Comparison of ENCODE assay signal across 25 cellular contexts in the genomic region with DNA sequence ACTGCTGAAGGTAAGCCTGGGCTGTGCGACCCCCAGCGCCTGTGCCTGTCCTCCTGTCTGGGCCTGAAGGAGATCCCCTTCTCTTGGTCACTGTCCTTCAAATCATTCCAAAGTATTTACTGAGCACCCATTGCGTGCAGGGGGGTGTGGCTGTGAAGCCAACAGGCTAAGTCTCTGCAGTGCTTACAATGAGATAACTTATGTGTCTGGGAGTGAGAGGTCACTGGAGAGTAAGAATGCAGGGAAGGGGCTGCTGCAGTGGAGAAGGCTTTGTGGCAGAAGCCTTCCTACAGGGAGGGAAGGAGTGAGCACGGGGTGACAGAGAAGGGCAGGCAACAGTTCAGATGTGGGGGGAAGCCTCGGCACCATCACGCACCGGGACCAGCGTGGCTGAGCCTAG. TPM values are rescaled to one million over a fixed set of nuclear protein-coding genes. Genes with fewer than 3 reads are reported as not detected.
DNase-seq lines count a peak whose midpoint lies in the region; ATAC-seq, FAIRE-seq and TF ChIP-seq lines count a peak whose summit lies in the region.
"Had no signal": no experiment of that assay in that cellular context is flagged by ENCODE, and none has a peak within 500 bp of the region (broad histone marks: within the 10 kb centered on the region; RNA-seq: fewer than 3 reads in every experiment).

No MANE protein-coding gene starts in this region.

- no peak for TF ChIP-seq EP300 in K562 (IDR thresholded peaks at IDR 0.05; ENCODE audit: low read length)

- DNase-seq in AG20443 (ENCODE audit: low spot score) = peak; percentile 40
- peak; percentile 21 for DNase-seq in EH (ENCODE audit: low read depth)
- DNase-seq in K562 (ENCODE audit: extremely low read depth in 1 of 4, low spot score in 3 of 4) = peak in 2 of 4 experiments; percentile 27 to 39
- DNase-seq in nephron progenitor cell = no peak
- no peak for DNase-seq in substantia nigra (lab: John Stamatoyannopoulos, UW)
- no peak for DNase-seq in occipital lobe (lab: John Stamatoyannopoulos, UW)
- no peak for DNase-seq in HK-2 (ENCODE audit: unreplicated experiment)
- DNase-seq: ACHN; activated CD4-positive, alpha-beta T cell treated with anti-CD3 and anti-CD28 coated beads, Interleukin-2, amount 10 ng/mL, durations not matched to agents 24 days and 14 days; activated CD8-positive, alpha-beta memory T cell treated with anti-CD3 and anti-CD28 coated beads for 24 hours; KG1; NCI-H1092 treated with DMSO at 0.1 percent for 48 hours; NCI-H187; NCI-H82; stimulated activated naive CD4-positive, alpha-beta T cell; T1000; testis had no signal

- no peak overlapping the region for H3K4me3 ChIP-seq in K562
- H3K4me3 ChIP-seq: breast epithelium, GM23338, left lung, testis had no signal

- H3K79me2 ChIP-seq in K562 (ENCODE audit: control insufficient read depth, insufficient read depth, low read length) = no peaks in the 10 kb centered on the region

- no peaks in the 10 kb centered on the region for H3K9me3 ChIP-seq in K562 (replicated peaks; ENCODE audit: control insufficient read depth, insufficient read depth, low read depth, low read length)
- H3K9me3 ChIP-seq: breast epithelium, left lung, testis had no signal

- POLR2A ChIA-PET in K562 (lab: Yijun Ruan, JAX) = interaction anchor here (1.8 kb wide), 1 partner anchor 11 kb away, joined by 8 read pairs; a partner anchor contains a TSS

- H3K36me3 Mint-ChIP-seq in nephron progenitor cell (ENCODE audit: low read depth) = no peaks in the 10 kb centered on the region
- H3K36me3 Mint-ChIP-seq: memory B cell had no signal

- peaks cover 3% of the 10 kb centered on the region for H3K27me3 Mint-ChIP-seq in nephron progenitor cell (ENCODE audit: low read depth, poor library complexity)
- H3K27me3 Mint-ChIP-seq: activated CD4-positive, alpha-beta T cell treated with anti-CD3 and anti-CD28 coated beads, Interleukin-2, amount 10 ng/mL, durations not matched to agents 24 days and 14 days; memory B cell had no signal

- TF ChIP-seq RAD21 in K562 (CRISPR knock-in tag; conservative IDR thresholded peaks at IDR 0.05 in 1 of 2, IDR thresholded peaks at IDR 0.05 in 1 of 2) = no peak

- CTCF ChIA-PET in K562 (lab: Yijun Ruan, JAX; ENCODE audit: low intra/inter-chr PET ratio) = no interaction called here

- no peaks in the 10 kb centered on the region for H3K9me3 Mint-ChIP-seq in nephron progenitor cell
- H3K9me3 Mint-ChIP-seq: activated CD4-positive, alpha-beta T cell treated with anti-CD3 and anti-CD28 coated beads, Interleukin-2, amount 10 ng/mL, durations not matched to agents 24 days and 14 days; GM23338; memory B cell had no signal

- in situ Hi-C loops in K562 (cut with MboI) = no loop called here

- peak overlapping the region in 1 of 2 experiments; percentile 77; a peak in 2 of 4 replicates for H3K9ac ChIP-seq in K562 (ENCODE audit: insufficient read depth in 1 of 2, low read depth in 2 of 2, low read length in 2 of 2)

- FAIRE-seq in K562 (lab: Jason Lieb, UNC) = peak; percentile 11
- FAIRE-seq: GM18507, GM19239 had no signal

- H3K4me1 Mint-ChIP-seq in nephron progenitor cell = peaks cover 13% of the 10 kb centered on the region
- H3K4me1 Mint-ChIP-seq: activated CD4-positive, alpha-beta T cell treated with anti-CD3 and anti-CD28 coated beads, Interleukin-2, amount 10 ng/mL, durations not matched to agents 24 days and 14 days; memory B cell had no signal

- H2AFZ ChIP-seq in K562 (ENCODE audit: low read depth, low read length) = no peak overlapping the region
- H2AFZ ChIP-seq: GM23338 had no signal

- TF ChIP-seq CTCF in K562 (IDR thresholded peaks at IDR 0.05 in 2 of 3, conservative IDR thresholded peaks at IDR 0.05 in 1 of 3; ENCODE audit: insufficient read depth in 2 of 3, low read depth in 1 of 3, low read length in 3 of 3) (no peak), nephron progenitor cell (IDR thresholded peaks at IDR 0.05) (no peak)

- H3K4me1 ChIP-seq in K562 (replicated peaks in 1 of 2; ENCODE audit: control insufficient read depth in 2 of 2, insufficient read depth in 2 of 2, low read length in 2 of 2) = peaks cover 0 to 72% of the 10 kb centered on the region in 2 experiments; a peak in 3 of 5 replicates
- H3K4me1 ChIP-seq: breast epithelium, left lung, testis had no signal

- WGBS in K562 (ENCODE audit: insufficient coverage, low coverage, missing lambda C conversion rate) = 6% methylated on average over 8 of the region's 8 CpGs

- H3K9me1 ChIP-seq in K562 (ENCODE audit: control insufficient read depth, insufficient read depth, low read length) = no peaks in the 10 kb centered on the region

- H3K36me3 ChIP-seq in K562 (ENCODE audit: control insufficient read depth, insufficient read depth, low read length) = no peaks in the 10 kb centered on the region

- peak overlapping the region; percentile 52 for H3K4me3 Mint-ChIP-seq in nephron progenitor cell
- H3K4me3 Mint-ChIP-seq: activated CD4-positive, alpha-beta T cell treated with anti-CD3 and anti-CD28 coated beads, Interleukin-2, amount 10 ng/mL, durations not matched to agents 24 days and 14 days; GM23338; memory B cell had no signal

- H3K27ac ChIP-seq in K562 (ENCODE audit: extremely low read depth, low read depth, low read length) = no peak overlapping the region
- H3K27ac ChIP-seq in substantia nigra (ENCODE audit: low read depth, low read length, poor library complexity, severe bottlenecking) = no peak overlapping the region
- H3K27ac ChIP-seq: breast epithelium, left lung, testis had no signal

- peak overlapping the region; percentile 62 for H3K27ac Mint-ChIP-seq in nephron progenitor cell
- H3K27ac Mint-ChIP-seq: activated CD4-positive, alpha-beta T cell treated with anti-CD3 and anti-CD28 coated beads, Interleukin-2, amount 10 ng/mL, durations not matched to agents 24 days and 14 days; GM23338; memory B cell had no signal

- intact Hi-C loops in K562 (cut with micrococcal nuclease) = no loop called here

- 0 out of 3 replicates have a peak, but pooled peaks have one; percentile 9 for ATAC-seq in K562
- ATAC-seq: GM23338, left lung had no signal

- H3K4me2 ChIP-seq in K562 (ENCODE audit: insufficient read depth, low read length) = no peak overlapping the region
- H3K4me2 ChIP-seq: GM23338 had no signal

- peaks cover 17% of the 10 kb centered on the region for H4K20me1 ChIP-seq in K562 (replicated peaks; ENCODE audit: control insufficient read depth, insufficient read depth, low read length)

- BruUV-seq in K562 (replicated peaks; lab: Mats Ljungman, UMichigan) = no TSS peak

- peaks cover 4 to 54% of the 10 kb centered on the region in 2 experiments; a peak in 3 of 5 replicates for H3K27me3 ChIP-seq in K562 (ENCODE audit: control insufficient read depth in 2 of 2, insufficient read depth in 2 of 2, low read length in 2 of 2)
- H3K27me3 ChIP-seq: breast epithelium, left lung, testis had no signal

- TF ChIP-seq POLR2A in K562 (conservative IDR thresholded peaks at IDR 0.05) = no peak

RNA-seq across cellular contexts. Expression of a gene that starts 11.2 kb away (rescaled TPM):
- 0.16 TPM in 1 of 2 replicates, not detected in the other for total RNA-seq in K562 (2011; cell fraction: chromatin; rRNA removed; ENCODE audit: low replicate concordance)
- total RNA-seq in K562 (2011; cell fraction: nucleolus; rRNA removed) = 0.13 TPM in 1 of 2 replicates, not detected in the other
- total RNA-seq in K562 (2011; cell fraction: nucleoplasm; rRNA removed) = not detected in 2 replicates
- not detected in 2 replicates for total RNA-seq in K562 (2014; rRNA removed)
- total RNA-seq in K562 (2014; rRNA removed; fragmentation: Illumina TruSeq; extraction: Trizol) = not detected in 2 replicates
- not detected in 2 replicates for total RNA-seq in K562 (2015; rRNA removed; fragmentation: Illumina TruSeq; extraction: Trizol)
- total RNA-seq in K562 (2021) = not detected in 2 replicates
- not detected in 2 replicates for polyA plus RNA-seq in K562 (2011; rRNA removed)
- 0.04 TPM in 1 of 2 replicates, not detected in the other for polyA plus RNA-seq in K562 (2011; cell fraction: cytosol; rRNA removed)
- not detected in 2 replicates for polyA plus RNA-seq in K562 (2011; cell fraction: nucleus; rRNA removed)
- polyA plus RNA-seq in K562 (2012) = 0.14 and 0.17 TPM in 2 replicates
- polyA plus RNA-seq in K562 (2014; fragmentation: Illumina TruSeq; extraction: Trizol) = not detected in 2 replicates
- not detected for polyA plus RNA-seq in K562 (2014; fragmentation: Nextera tagmentation; extraction: Ambion mirVana)
- polyA plus RNA-seq in K562 (2014; rRNA removed) = 0.08 TPM in 1 of 2 replicates, not detected in the other
- not detected in 2 replicates for polyA minus RNA-seq in K562 (2011; rRNA and poly(A)+ RNA removed)
- not detected in 2 replicates for polyA minus RNA-seq in K562 (2011; cell fraction: cytosol; rRNA and poly(A)+ RNA removed)
- not detected in 2 replicates for polyA minus RNA-seq in K562 (2011; cell fraction: nucleus; rRNA and poly(A)+ RNA removed)
- total RNA-seq in occipital lobe = 0.47 TPM
- total RNA-seq: GM23338, RPMI7951 had no signal
- polyA plus RNA-seq: BJ had no signal

RNA-seq across cellular contexts. Expression of a gene that starts 34.5 kb away (rescaled TPM):
- total RNA-seq in K562 (2011; cell fraction: chromatin; rRNA removed; ENCODE audit: low replicate concordance) = 8.9 and 39.4 TPM in 2 replicates
- 22.5 and 24.7 TPM in 2 replicates for total RNA-seq in K562 (2011; cell fraction: nucleolus; rRNA removed)
- 11.1 and 14.7 TPM in 2 replicates for total RNA-seq in K562 (2011; cell fraction: nucleoplasm; rRNA removed)
- total RNA-seq in K562 (2014; rRNA removed) = 0.05 and 0.24 TPM in 2 replicates
- total RNA-seq in K562 (2014; rRNA removed; fragmentation: Illumina TruSeq; extraction: Trizol) = 1.2 TPM in 1 of 2 replicates, not detected in the other
- 0.83 TPM in 2 replicates for total RNA-seq in K562 (2015; rRNA removed; fragmentation: Illumina TruSeq; extraction: Trizol)
- 1.5 and 3.1 TPM in 2 replicates for total RNA-seq in K562 (2021)
- 0.82 and 1.2 TPM in 2 replicates for polyA plus RNA-seq in K562 (2011; rRNA removed)
- 0.39 and 0.49 TPM in 2 replicates for polyA plus RNA-seq in K562 (2011; cell fraction: cytosol; rRNA removed)
- 15.0 and 17.9 TPM in 2 replicates for polyA plus RNA-seq in K562 (2011; cell fraction: nucleus; rRNA removed)
- polyA plus RNA-seq in K562 (2012) = 1.2 and 10.8 TPM in 2 replicates
- polyA plus RNA-seq in K562 (2014; fragmentation: Illumina TruSeq; extraction: Trizol) = 0.12 and 0.76 TPM in 2 replicates
- polyA plus RNA-seq in K562 (2014; fragmentation: Nextera tagmentation; extraction: Ambion mirVana) = not detected
- 0.98 and 1.5 TPM in 2 replicates for polyA plus RNA-seq in K562 (2014; rRNA removed)
- polyA minus RNA-seq in K562 (2011; rRNA and poly(A)+ RNA removed) = 0.70 and 1.0 TPM in 2 replicates
- polyA minus RNA-seq in K562 (2011; cell fraction: cytosol; rRNA and poly(A)+ RNA removed) = not detected in 2 replicates
- polyA minus RNA-seq in K562 (2011; cell fraction: nucleus; rRNA and poly(A)+ RNA removed) = 7.7 and 8.5 TPM in 2 replicates
- total RNA-seq in occipital lobe = 15.9 TPM
- total RNA-seq: RPMI7951 had no signal

RNA-seq across cellular contexts. Expression of a gene that starts 44.9 kb away (rescaled TPM):
- total RNA-seq in K562 (2011; cell fraction: chromatin; rRNA removed; ENCODE audit: low replicate concordance) = 97.0 and 197 TPM in 2 replicates
- total RNA-seq in K562 (2011; cell fraction: nucleolus; rRNA removed) = 104 and 108 TPM in 2 replicates
- total RNA-seq in K562 (2011; cell fraction: nucleoplasm; rRNA removed) = 77.7 and 81.3 TPM in 2 replicates
- total RNA-seq in K562 (2014; rRNA removed) (25.2 and 26.8 TPM in 2 replicates), K562 (2014; rRNA removed; fragmentation: Illumina TruSeq; extraction: Trizol) (12.3 and 14.5 TPM in 2 replicates), K562 (2015; rRNA removed; fragmentation: Illumina TruSeq; extraction: Trizol) (15.2 and 15.9 TPM in 2 replicates), K562 (2021) (34.8 and 35.7 TPM in 2 replicates), occipital lobe (9.8 TPM)
- polyA plus RNA-seq in K562 (2011; rRNA removed) (16.4 and 20.4 TPM in 2 replicates), K562 (2014; fragmentation: Illumina TruSeq; extraction: Trizol) (23.1 and 27.9 TPM in 2 replicates), K562 (2014; fragmentation: Nextera tagmentation; extraction: Ambion mirVana) (1 to 10 TPM; 4.1 to 5.8 TPM), K562 (2014; rRNA removed) (23.1 and 27.1 TPM in 2 replicates)
- polyA plus RNA-seq in K562 (2011; cell fraction: cytosol; rRNA removed) = 10.3 and 14.7 TPM in 2 replicates
- polyA plus RNA-seq in K562 (2011; cell fraction: nucleus; rRNA removed) = 132 and 169 TPM in 2 replicates
- polyA plus RNA-seq in K562 (2012) = 19.7 and 37.0 TPM in 2 replicates
- polyA minus RNA-seq in K562 (2011; rRNA and poly(A)+ RNA removed) = 20.8 and 22.5 TPM in 2 replicates
- polyA minus RNA-seq in K562 (2011; cell fraction: cytosol; rRNA and poly(A)+ RNA removed) = 11.2 and 20.5 TPM in 2 replicates
- 31.6 and 42.1 TPM in 2 replicates for polyA minus RNA-seq in K562 (2011; cell fraction: nucleus; rRNA and poly(A)+ RNA removed)

RNA-seq across cellular contexts. Expression of a gene that starts 45.1 kb away (rescaled TPM):
- total RNA-seq in K562 (2011; cell fraction: chromatin; rRNA removed; ENCODE audit: low replicate concordance) = 143 and 213 TPM in 2 replicates
- total RNA-seq in K562 (2011; cell fraction: nucleolus; rRNA removed) = 100 and 111 TPM in 2 replicates
- total RNA-seq in K562 (2011; cell fraction: nucleoplasm; rRNA removed) = 123 and 149 TPM in 2 replicates
- total RNA-seq in K562 (2014; rRNA removed) = 57.9 and 59.7 TPM in 2 replicates
- 45.3 and 51.8 TPM in 2 replicates for total RNA-seq in K562 (2014; rRNA removed; fragmentation: Illumina TruSeq; extraction: Trizol)
- 62.4 and 64.7 TPM in 2 replicates for total RNA-seq in K562 (2015; rRNA removed; fragmentation: Illumina TruSeq; extraction: Trizol)
- 60.6 and 71.7 TPM in 2 replicates for total RNA-seq in K562 (2021)
- 69.3 and 70.7 TPM in 2 replicates for polyA plus RNA-seq in K562 (2011; rRNA removed)
- 58.9 and 85.2 TPM in 2 replicates for polyA plus RNA-seq in K562 (2011; cell fraction: cytosol; rRNA removed)
- 164 and 209 TPM in 2 replicates for polyA plus RNA-seq in K562 (2011; cell fraction: nucleus; rRNA removed)
- polyA plus RNA-seq in K562 (2012) = 49.6 and 51.6 TPM in 2 replicates
- 90.8 and 91.7 TPM in 2 replicates for polyA plus RNA-seq in K562 (2014; fragmentation: Illumina TruSeq; extraction: Trizol)
- polyA plus RNA-seq in K562 (2014; fragmentation: Nextera tagmentation; extraction: Ambion mirVana) = 100 to 1,000 TPM; 103 to 154 TPM
- 67.8 and 86.4 TPM in 2 replicates for polyA plus RNA-seq in K562 (2014; rRNA removed)
- polyA minus RNA-seq in K562 (2011; rRNA and poly(A)+ RNA removed) = 49.7 and 52.3 TPM in 2 replicates
- 25.6 and 27.8 TPM in 2 replicates for polyA minus RNA-seq in K562 (2011; cell fraction: cytosol; rRNA and poly(A)+ RNA removed)
- polyA minus RNA-seq in K562 (2011; cell fraction: nucleus; rRNA and poly(A)+ RNA removed) = 44.7 and 59.0 TPM in 2 replicates
- total RNA-seq in occipital lobe = 34.0 TPM

Comparison
In these comparisons a context has a peak if more than half of its experiments do, and no peak if none do; other contexts are left out.
1. DNase-seq: peak in AG20443 (single experiment) and EH (single experiment); none in nephron progenitor cell (single experiment), substantia nigra (0 of 49), occipital lobe (single experiment) and HK-2 (single experiment).